8 cellular contexts compared by ENCODE assay signal in the genomic region with DNA sequence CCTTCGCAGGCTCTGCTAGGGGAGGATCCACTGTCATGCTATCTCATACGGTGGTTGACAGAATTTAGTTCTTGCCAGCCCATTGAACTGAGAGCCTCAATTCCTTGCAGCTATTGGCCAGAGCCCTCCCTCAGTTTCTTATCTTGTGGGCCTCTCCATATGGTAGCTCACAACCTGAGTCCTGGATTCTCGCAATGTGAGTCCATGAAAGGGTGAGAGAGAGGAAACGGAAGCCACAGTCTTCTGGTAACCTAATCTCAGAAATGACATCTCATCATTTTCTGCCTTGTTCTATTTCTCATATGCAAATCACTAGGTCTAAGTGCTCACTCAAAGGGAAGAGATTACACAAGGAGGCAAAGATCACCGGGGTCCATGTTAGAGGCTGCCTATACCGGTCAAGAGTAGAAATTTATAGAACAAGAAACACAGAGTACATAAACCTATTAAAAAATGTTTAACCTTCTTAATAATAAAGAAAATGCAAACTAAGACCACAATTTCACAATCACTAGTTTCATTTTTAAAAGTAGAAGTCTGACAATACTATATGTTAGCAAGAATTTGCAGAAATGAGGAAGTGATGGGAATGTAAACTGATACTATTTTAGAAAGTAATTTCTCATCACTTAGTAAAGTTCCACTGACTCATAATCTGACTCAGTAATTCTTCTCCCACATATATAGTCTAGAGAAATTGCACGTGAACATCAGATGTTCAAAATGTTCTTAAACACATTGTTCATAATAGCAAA.
DNase-seq lines count a peak whose midpoint lies in the region; ATAC-seq lines count a peak whose summit lies in the region.

No MANE protein-coding gene starts in this region.

- H3K36me3 Mint-ChIP-seq in stimulated activated effector memory CD8-positive, alpha-beta T cell treated with anti-CD3 and anti-CD28 coated beads, Interleukin-12 subunit alpha, Interleukin-12 subunit beta, amount 100 ng/mL, for 72 hours = no peaks in the 10 kb centered on the region

- no peaks in the 10 kb centered on the region for H3K4me1 Mint-ChIP-seq in stimulated activated effector memory CD8-positive, alpha-beta T cell treated with anti-CD3 and anti-CD28 coated beads, Interleukin-12 subunit alpha, Interleukin-12 subunit beta, amount 100 ng/mL, for 72 hours

- ATAC-seq in GM19463 (IDR thresholded peaks at IDR 0.05; ENCODE audit: unreplicated experiment) = peak; percentile 89
- peak; percentile 96 for ATAC-seq in HG03378 (IDR thresholded peaks at IDR 0.05; ENCODE audit: unreplicated experiment)
- ATAC-seq in stimulated activated effector memory CD8-positive, alpha-beta T cell treated with anti-CD3 and anti-CD28 coated beads, Interleukin-12 subunit alpha, Interleukin-12 subunit beta, amount 100 ng/mL, for 72 hours = peak; percentile 65

- in situ Hi-C loops in Caki2 (cut with HindIII; ENCODE audit: low pct_unique_long_range_greater_than_20kb, low sequenced_read_pairs) = no loop called here

- no peak overlapping the region for H3K4me3 Mint-ChIP-seq in stimulated activated effector memory CD8-positive, alpha-beta T cell treated with anti-CD3 and anti-CD28 coated beads, Interleukin-12 subunit alpha, Interleukin-12 subunit beta, amount 100 ng/mL, for 72 hours

- peak; percentile 12 for DNase-seq in Caki2 (ENCODE audit: low read depth)
- DNase-seq in activated T-cell treated with anti-CD3 and anti-CD28 coated beads, Interleukin-2, amount 50 U/mL, for 48 hours = peak; percentile 17 to 18
- DNase-seq in stimulated activated effector memory CD8-positive, alpha-beta T cell treated with anti-CD3 and anti-CD28 coated beads, Interleukin-12 subunit alpha, Interleukin-12 subunit beta, amount 100 ng/mL, for 72 hours (ENCODE audit: low spot score in 2 of 2) = no peak
- DNase-seq in SHP77 (lab: John Stamatoyannopoulos, UW) = no peak
- DNase-seq in stimulated activated naive CD4-positive, alpha-beta T cell treated with Interleukin-2 at 50 U/mL for 16 hours (lab: John Stamatoyannopoulos, UW) = no peak
- no peak for DNase-seq in NCI-H1930 (lab: John Stamatoyannopoulos, UW)

- H3K27ac Mint-ChIP-seq in stimulated activated effector memory CD8-positive, alpha-beta T cell treated with anti-CD3 and anti-CD28 coated beads, Interleukin-12 subunit alpha, Interleukin-12 subunit beta, amount 100 ng/mL, for 72 hours = no peak overlapping the region

- peaks cover 10% of the 10 kb centered on the region for H3K9me3 Mint-ChIP-seq in stimulated activated effector memory CD8-positive, alpha-beta T cell treated with anti-CD3 and anti-CD28 coated beads, Interleukin-12 subunit alpha, Interleukin-12 subunit beta, amount 100 ng/mL, for 72 hours

Comparison
In these comparisons a context has a peak if more than half of its experiments do, and no peak if none do; other contexts are left out.
1. DNase-seq: peak in Caki2 (single experiment) and activated T-cell treated with anti-CD3 and anti-CD28 coated beads, Interleukin-2, amount 50 U/mL, for 48 hours (2 of 2); none in stimulated activated effector memory CD8-positive, alpha-beta T cell treated with anti-CD3 and anti-CD28 coated beads, Interleukin-12 subunit alpha, Interleukin-12 subunit beta, amount 100 ng/mL, for 72 hours (0 of 2), SHP77 (0 of 2), stimulated activated naive CD4-positive, alpha-beta T cell treated with Interleukin-2 at 50 U/mL for 16 hours (single experiment) and NCI-H1930 (0 of 2).
2. Peak in every context shown above with its lines, with median percentiles within 50 percentile points of each other: ATAC-seq.